In the genomic region with DNA sequence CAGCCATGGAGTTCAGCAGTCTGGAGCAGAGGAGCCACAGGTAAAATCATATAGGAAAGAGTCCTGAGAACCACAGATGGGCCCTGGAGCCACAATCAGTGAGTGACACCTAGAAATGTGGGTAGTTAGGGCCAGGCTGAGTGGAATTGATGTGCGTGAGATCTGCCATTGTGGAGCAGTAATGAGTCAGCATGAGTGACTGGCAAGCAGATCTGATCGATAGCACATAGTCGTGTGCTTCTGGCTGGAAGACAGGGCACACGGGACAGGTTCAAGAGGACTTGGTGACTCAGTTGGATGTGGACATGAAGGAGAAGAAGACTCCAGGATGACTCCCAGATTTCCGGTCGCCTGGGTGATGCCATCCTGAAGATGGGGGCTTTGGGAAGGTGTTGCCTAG, we compare ENCODE assay signal across 12 cellular contexts. TPM values are rescaled to one million over a fixed set of nuclear protein-coding genes. Genes with fewer than 3 reads are reported as not detected.
DNase-seq lines count a peak whose midpoint lies in the region; ATAC-seq and TF ChIP-seq lines count a peak whose summit lies in the region.
"Had no signal": no experiment of that assay in that cellular context is flagged by ENCODE, and none has a peak within 500 bp of the region (broad histone marks: within the 10 kb centered on the region; RNA-seq: fewer than 3 reads in every experiment).

No MANE protein-coding gene starts in this region.

- H3K9ac ChIP-seq in trophoblast cell (ENCODE audit: low read length): no peak overlapping the region

- H2BK120ac ChIP-seq in trophoblast cell (ENCODE audit: insufficient read depth, low read length, poor library complexity): no peak overlapping the region

- H2AFZ ChIP-seq in trophoblast cell (ENCODE audit: insufficient read depth, low read length, poor library complexity): no peak overlapping the region

- H4K8ac ChIP-seq in trophoblast cell (ENCODE audit: low read depth, low read length): no peak overlapping the region

- CTCF ChIA-PET in activated CD8-positive, alpha-beta memory T cell treated with anti-CD3 and anti-CD28 coated beads, Interleukin-2, amount 10 ng/mL, durations not matched to agents 7 days and 5 days (lab: Charles Lee): interaction anchor here (1.1 to 2.6 kb wide), 2 partner anchors 17 to 42 kb away, joined by 4 to 13 read pairs; partner anchors contain the start of genes TTC19 and ZSWIM7

- ATAC-seq in activated CD8-positive, alpha-beta memory T cell treated with anti-CD3 and anti-CD28 coated beads, Interleukin-2, amount 10 ng/mL, durations not matched to agents 7 days and 5 days: peak; percentile 57

- H3K79me1 ChIP-seq in trophoblast cell (ENCODE audit: low read length): no peaks in the 10 kb centered on the region

- no peaks in the 10 kb centered on the region for H3K79me2 ChIP-seq in trophoblast cell (ENCODE audit: control insufficient read depth, insufficient read depth, low read length, poor library complexity)

- H4K12ac ChIP-seq in trophoblast cell (ENCODE audit: low read depth, low read length): no peak overlapping the region

- peaks cover 2% of the 10 kb centered on the region in 2 experiments for H3K4me1 ChIP-seq in trophoblast cell (ENCODE audit: control insufficient read depth in 1 of 2, insufficient read depth in 2 of 2, low read length in 2 of 2)

- DNase-seq in activated CD8-positive, alpha-beta memory T cell treated with anti-CD3 and anti-CD28 coated beads, Interleukin-2, amount 10 ng/mL, durations not matched to agents 7 days and 5 days: peak; percentile 75
- DNase-seq in activated CD8-positive, alpha-beta memory T cell treated with anti-CD3 and anti-CD28 coated beads for 24 hours: no peak
- peak; percentile 78 for DNase-seq in M059J (ENCODE audit: low read depth)
- peak in 1 of 2 donors; percentile 33 for DNase-seq in trophoblast cell
- DNase-seq in medulla oblongata (ENCODE audit: extremely low spot score): no peak
- no peak for DNase-seq in GM13976 (ENCODE audit: low spot score)
- no peak for DNase-seq in NCI-H187 treated with DMSO at 0.1 percent for 48 hours (lab: John Stamatoyannopoulos, UW)
- DNase-seq: cortex of kidney, DMS53, NCI-H2171 treated with DMSO at 0.1 percent for 48 hours had no signal

- H3K36me3 Mint-ChIP-seq in activated CD8-positive, alpha-beta memory T cell treated with anti-CD3 and anti-CD28 coated beads, Interleukin-2, amount 10 ng/mL, durations not matched to agents 7 days and 5 days: peaks cover 2% of the 10 kb centered on the region
- H3K36me3 Mint-ChIP-seq in activated naive CD8-positive, alpha-beta T cell: peaks cover 2% of the 10 kb centered on the region

- H3K4me1 Mint-ChIP-seq in activated CD8-positive, alpha-beta memory T cell treated with anti-CD3 and anti-CD28 coated beads, Interleukin-2, amount 10 ng/mL, durations not matched to agents 7 days and 5 days: peaks cover 33% of the 10 kb centered on the region
- peaks cover 33% of the 10 kb centered on the region for H3K4me1 Mint-ChIP-seq in activated naive CD8-positive, alpha-beta T cell (ENCODE audit: low read depth)

- peaks cover 77% of the 10 kb centered on the region for H3K27me3 Mint-ChIP-seq in activated CD8-positive, alpha-beta memory T cell treated with anti-CD3 and anti-CD28 coated beads, Interleukin-2, amount 10 ng/mL, durations not matched to agents 7 days and 5 days
- H3K27me3 Mint-ChIP-seq in activated naive CD8-positive, alpha-beta T cell: no peaks in the 10 kb centered on the region

- no CpG with 5 or more reads among the region's 6 CpGs for WGBS in trophoblast cell (ENCODE audit: extremely low coverage, insufficient coverage, insufficient read length)

- H3K27me3 ChIP-seq in trophoblast cell (ENCODE audit: insufficient read depth, low read length): no peaks in the 10 kb centered on the region

- no peak overlapping the region for H3K23ac ChIP-seq in trophoblast cell (ENCODE audit: low read length)

- H3K14ac ChIP-seq in trophoblast cell (ENCODE audit: low read length): no peak overlapping the region

- no peak overlapping the region for H2BK12ac ChIP-seq in trophoblast cell (ENCODE audit: low read length)

- no peak overlapping the region for H3K4me2 ChIP-seq in trophoblast cell (ENCODE audit: low read length)

- no peak overlapping the region for H3K27ac ChIP-seq in trophoblast cell (ENCODE audit: low read depth, low read length)

- TF ChIP-seq CTCF in GM13976 (IDR thresholded peaks at IDR 0.05; ENCODE audit: borderline replicate concordance, control extremely low read depth, extremely low read depth, insufficient read depth, missing control alignments): no peak

- no peak overlapping the region for H4K91ac ChIP-seq in trophoblast cell (ENCODE audit: low read depth, low read length)

- H3K4me3 Mint-ChIP-seq in activated CD8-positive, alpha-beta memory T cell treated with anti-CD3 and anti-CD28 coated beads, Interleukin-2, amount 10 ng/mL, durations not matched to agents 7 days and 5 days: no peak overlapping the region
- H3K4me3 Mint-ChIP-seq in activated naive CD8-positive, alpha-beta T cell: peak overlapping the region; percentile 53

- in situ Hi-C loops in GM13976 (cut with MboI; ENCODE audit: low sequenced_read_pairs, unreplicated experiment): loop anchor here (25.0 kb wide), 1 partner anchor 120 kb away; no protein-coding TSS in a partner anchor

- H2AK5ac ChIP-seq in trophoblast cell (ENCODE audit: low read length): peak overlapping the region; percentile 11

- H3K4ac ChIP-seq in trophoblast cell (ENCODE audit: low read depth, low read length): no peak overlapping the region

- no peaks in the 10 kb centered on the region for H3K9me3 ChIP-seq in trophoblast cell (ENCODE audit: insufficient read depth, low read depth, low read length)

- H3K27ac Mint-ChIP-seq in activated CD8-positive, alpha-beta memory T cell treated with anti-CD3 and anti-CD28 coated beads, Interleukin-2, amount 10 ng/mL, durations not matched to agents 7 days and 5 days: no peak overlapping the region
- no peak overlapping the region for H3K27ac Mint-ChIP-seq in activated naive CD8-positive, alpha-beta T cell

- H3K18ac ChIP-seq in trophoblast cell (ENCODE audit: low read length): no peak overlapping the region

- no peak overlapping the region for H3K4me3 ChIP-seq in trophoblast cell (ENCODE audit: low read depth, low read length)
- H3K4me3 ChIP-seq: lung had no signal

- H2BK5ac ChIP-seq in trophoblast cell (ENCODE audit: low read depth, low read length, poor library complexity): no peak overlapping the region

- H3K36me3 ChIP-seq in trophoblast cell (ENCODE audit: control insufficient read depth in 1 of 2, insufficient read depth in 2 of 2, low read length in 2 of 2): no peaks in the 10 kb centered on the region

- H3K9me3 Mint-ChIP-seq in activated CD8-positive, alpha-beta memory T cell treated with anti-CD3 and anti-CD28 coated beads, Interleukin-2, amount 10 ng/mL, durations not matched to agents 7 days and 5 days (ENCODE audit: low read depth): no peaks in the 10 kb centered on the region
- no peaks in the 10 kb centered on the region for H3K9me3 Mint-ChIP-seq in activated naive CD8-positive, alpha-beta T cell (ENCODE audit: low read depth)

RNA-seq across cellular contexts. Expression of gene ADORA2B, which starts 12.3 kb away (rescaled TPM):
- 1 to 10 TPM in 1 of 2 experiments, under 1 TPM in 1; 0.49 to 1.1 TPM for total RNA-seq in activated CD8-positive, alpha-beta memory T cell treated with anti-CD3 and anti-CD28 coated beads, Interleukin-2, amount 10 ng/mL, durations not matched to agents 7 days and 5 days
- total RNA-seq in M059J (2014; rRNA removed; shearing (Covaris generic)): 20.8 and 24.7 TPM in 2 replicates
- 6.4 and 6.6 TPM in 2 replicates for polyA plus RNA-seq in trophoblast cell (2013)

RNA-seq across cellular contexts. Expression of gene ZSWIM7, which starts 42.3 kb away (rescaled TPM):
- 10 to 100 TPM in 1 of 2 experiments, 1 to 10 TPM in 1; 8.8 to 10.3 TPM for total RNA-seq in activated CD8-positive, alpha-beta memory T cell treated with anti-CD3 and anti-CD28 coated beads, Interleukin-2, amount 10 ng/mL, durations not matched to agents 7 days and 5 days
- 25.3 and 26.5 TPM in 2 replicates for total RNA-seq in M059J (2014; rRNA removed; shearing (Covaris generic))
- 23.5 and 25.5 TPM in 2 replicates for polyA plus RNA-seq in trophoblast cell (2013)

RNA-seq across cellular contexts. Expression of gene TTC19, which starts 42.4 kb away (rescaled TPM):
- 10 to 100 TPM; 32.6 to 33.1 TPM for total RNA-seq in activated CD8-positive, alpha-beta memory T cell treated with anti-CD3 and anti-CD28 coated beads, Interleukin-2, amount 10 ng/mL, durations not matched to agents 7 days and 5 days
- 20.6 and 23.7 TPM in 2 replicates for total RNA-seq in M059J (2014; rRNA removed; shearing (Covaris generic))
- 17.6 and 18.4 TPM in 2 replicates for polyA plus RNA-seq in trophoblast cell (2013)

Comparison
In these comparisons a context has a peak if more than half of its experiments do, and no peak if none do; other contexts are left out.
1. DNase-seq: peak in activated CD8-positive, alpha-beta memory T cell treated with anti-CD3 and anti-CD28 coated beads, Interleukin-2, amount 10 ng/mL, durations not matched to agents 7 days and 5 days (single experiment) and M059J (single experiment); none in activated CD8-positive, alpha-beta memory T cell treated with anti-CD3 and anti-CD28 coated beads for 24 hours (single experiment), medulla oblongata (single experiment), GM13976 (single experiment) and NCI-H187 treated with DMSO at 0.1 percent for 48 hours (single experiment).
2. RNA of gene ADORA2B, which starts 12.3 kb away (total RNA-seq): 20.8 to 24.7 TPM in M059J; 0.49 to 1.1 TPM in activated CD8-positive, alpha-beta memory T cell treated with anti-CD3 and anti-CD28 coated beads, Interleukin-2, amount 10 ng/mL, durations not matched to agents 7 days and 5 days; every median in the first group is over 10 times any median in the second.